In genomic region chr10:93437000-93437945, GRCh38 we compare ENCODE assay signal across 8 cellular contexts. TPM values are rescaled to one million over a fixed set of nuclear protein-coding genes. Genes with fewer than 3 reads are reported as not detected.
DNase-seq lines count a peak whose midpoint lies in the region; ATAC-seq and TF ChIP-seq lines count a peak whose summit lies in the region.

No MANE protein-coding gene starts in this region.

- no peaks in the 10 kb centered on the region for H3K36me3 ChIP-seq in neuron (ENCODE audit: insufficient read depth, low read length)

- no peak overlapping the region for H3K4me3 Mint-ChIP-seq in activated T-cell treated with anti-CD3 and anti-CD28 coated beads, Interleukin-2, amount 50 U/mL, for 4 hours

- H3K27me3 ChIP-seq in neuron (ENCODE audit: insufficient read depth, low read length) = no peaks in the 10 kb centered on the region

- no peaks in the 10 kb centered on the region for H3K9me3 Mint-ChIP-seq in activated T-cell treated with anti-CD3 and anti-CD28 coated beads, Interleukin-2, amount 50 U/mL, for 4 hours

- H3K4me3 ChIP-seq in fibroblast of the aortic adventitia (ENCODE audit: low read depth, low read length) (peak overlapping the region; percentile 45), neuron (ENCODE audit: low read length) (peak overlapping the region; percentile 32)

- peak overlapping the region; percentile 66 for H2AFZ ChIP-seq in neuron (ENCODE audit: low read depth, low read length)

- no peaks in the 10 kb centered on the region for H3K4me1 Mint-ChIP-seq in activated T-cell treated with anti-CD3 and anti-CD28 coated beads, Interleukin-2, amount 50 U/mL, for 4 hours (ENCODE audit: low read depth)

- in situ Hi-C loops in SK-MEL-5 (cut with HindIII; ENCODE audit: low pct_unique_long_range_greater_than_20kb, low sequenced_read_pairs) = no loop called here

- DNase-seq in GM03348 (ENCODE audit: low spot score) = peak; percentile 85
- peak; percentile 81 for DNase-seq in SK-MEL-5 (ENCODE audit: low read depth, low spot score)
- DNase-seq in fibroblast of the aortic adventitia (ENCODE audit: low read depth) = peak; percentile 99
- no peak for DNase-seq in activated T-cell treated with anti-CD3 and anti-CD28 coated beads, Interleukin-2, amount 50 U/mL, for 4 hours
- no peak for DNase-seq in ecto neural progenitor cell (ENCODE audit: low spot score)

- no peak for ATAC-seq in HG03196 (IDR thresholded peaks at IDR 0.05; ENCODE audit: unreplicated experiment)
- ATAC-seq in activated T-cell treated with anti-CD3 and anti-CD28 coated beads, Interleukin-2, amount 50 U/mL, for 4 hours = no peak
- ATAC-seq in HG02623 (IDR thresholded peaks at IDR 0.05; ENCODE audit: unreplicated experiment) = no peak

- TF ChIP-seq CTCF in fibroblast of the aortic adventitia (IDR thresholded peaks at IDR 0.05; ENCODE audit: insufficient read depth, low read length) = no peak

- H3K9me3 ChIP-seq in neuron (ENCODE audit: low read length) = no peaks in the 10 kb centered on the region

- H3K4me1 ChIP-seq in neuron (ENCODE audit: insufficient read depth, low read length) = peaks cover 40% of the 10 kb centered on the region

- peaks cover 2% of the 10 kb centered on the region for H3K27me3 Mint-ChIP-seq in activated T-cell treated with anti-CD3 and anti-CD28 coated beads, Interleukin-2, amount 50 U/mL, for 4 hours (ENCODE audit: low read depth)

- peaks cover 2% of the 10 kb centered on the region for H3K36me3 Mint-ChIP-seq in activated T-cell treated with anti-CD3 and anti-CD28 coated beads, Interleukin-2, amount 50 U/mL, for 4 hours (ENCODE audit: insufficient read depth)

RNA-seq across cellular contexts. Expression of gene MYOF, which starts 44.9 kb away (rescaled TPM):
- 8.9 and 9.1 TPM in 2 replicates for total RNA-seq in SK-MEL-5 (2014; rRNA removed; shearing (Covaris generic))
- polyA plus RNA-seq in SK-MEL-5 (2015; cell fraction: cytosol; rRNA removed) = 17.8 and 23.8 TPM in 2 replicates
- polyA plus RNA-seq in SK-MEL-5 (2015; cell fraction: nucleus; rRNA removed) = 13.7 and 13.9 TPM in 2 replicates
- total RNA-seq in fibroblast of the aortic adventitia (ENCODE audit: low replicate concordance) = 381 and 408 TPM in 2 replicates
- total RNA-seq in activated T-cell treated with anti-CD3 and anti-CD28 coated beads, Interleukin-2, amount 50 U/mL, for 4 hours = 10 to 100 TPM; 39.2 to 65.4 (median 42.6) TPM

RNA-seq across cellular contexts. Expression of gene CEP55, which starts 59.1 kb away (rescaled TPM):
- total RNA-seq in SK-MEL-5 (2014; rRNA removed; shearing (Covaris generic)) = 30.1 and 30.3 TPM in 2 replicates
- polyA plus RNA-seq in SK-MEL-5 (2015; cell fraction: cytosol; rRNA removed) = 23.2 and 28.4 TPM in 2 replicates
- polyA plus RNA-seq in SK-MEL-5 (2015; cell fraction: nucleus; rRNA removed) = 11.1 and 17.3 TPM in 2 replicates
- 2.7 and 36.9 TPM in 2 replicates for total RNA-seq in fibroblast of the aortic adventitia (ENCODE audit: low replicate concordance)
- total RNA-seq in activated T-cell treated with anti-CD3 and anti-CD28 coated beads, Interleukin-2, amount 50 U/mL, for 4 hours = 1 to 10 TPM; 6.0 to 8.2 (median 8.0) TPM

Comparison
In these comparisons a context has a peak if more than half of its experiments do, and no peak if none do; other contexts are left out.
1. DNase-seq: peak in GM03348 (single experiment), SK-MEL-5 (single experiment) and fibroblast of the aortic adventitia (single experiment); none in activated T-cell treated with anti-CD3 and anti-CD28 coated beads, Interleukin-2, amount 50 U/mL, for 4 hours (single experiment) and ecto neural progenitor cell (single experiment).